In the genomic region with DNA sequence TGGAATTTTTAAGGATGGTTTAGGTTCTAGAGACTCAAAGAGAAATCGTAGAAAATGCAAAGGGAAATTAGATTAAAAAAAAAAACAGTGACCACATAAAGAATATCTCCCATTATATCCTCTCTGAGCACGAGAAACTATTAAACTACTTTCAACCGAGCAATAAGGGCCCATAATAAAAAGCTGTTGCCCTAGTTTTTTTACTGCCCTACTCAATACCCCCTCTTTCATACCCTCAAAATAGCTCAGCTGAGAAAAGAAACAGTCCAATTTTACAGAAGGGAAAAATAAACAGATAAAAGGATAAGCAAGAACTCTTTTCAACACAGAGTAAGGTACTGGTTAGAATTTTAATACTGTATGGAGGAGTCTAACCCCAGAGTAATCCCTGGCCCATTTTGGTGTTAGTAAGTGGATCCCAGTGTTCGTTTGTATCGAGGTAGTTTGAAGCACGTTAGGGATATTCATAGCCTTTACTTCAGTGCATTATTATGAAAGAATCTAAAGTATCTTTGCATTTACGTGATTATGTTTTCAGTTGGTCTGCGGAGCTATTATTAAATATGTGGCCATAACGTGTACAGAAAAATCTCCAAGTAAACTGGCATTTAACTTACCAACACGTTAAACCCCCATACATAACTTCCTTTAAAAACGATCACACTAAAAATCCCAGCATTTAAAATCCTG, we compare ENCODE assay signal across 1 cellular context.
TF ChIP-seq lines count a peak whose summit lies in the region.

No MANE protein-coding gene starts in this region.

TF ChIP-seq in GM12878, 131 proteins besides CTCF, POLR2A, EP300 and RAD21:
- TF ChIP-seq MLLT1 (IDR thresholded peaks at IDR 0.05) (peak; percentile 41; the same call in 1 of the 2 replicates), JUND (IDR thresholded peaks at IDR 0.05; ENCODE audit: low read depth, low read length) (no peak)
